In the genomic region with DNA sequence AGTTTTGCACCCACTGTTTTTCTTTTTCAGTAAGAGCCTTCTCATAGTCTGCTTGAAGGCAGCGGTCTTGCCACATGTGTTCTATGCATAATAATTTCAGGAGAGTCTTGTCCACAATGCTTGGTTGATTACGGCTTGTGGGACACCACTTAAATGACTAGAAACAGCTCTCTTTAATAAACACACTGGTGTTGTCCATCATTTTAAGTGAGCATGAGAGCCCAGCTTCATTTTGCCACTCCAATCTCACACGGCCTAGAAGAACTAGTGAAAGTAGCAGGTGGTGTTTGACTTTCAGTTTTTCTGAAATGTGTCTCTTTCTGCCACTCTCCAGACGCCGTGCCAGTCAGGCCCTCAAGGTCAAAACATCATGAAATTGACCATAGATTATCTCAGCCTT, we compare ENCODE assay signal across 9 cellular contexts.
DNase-seq lines count a peak whose midpoint lies in the region; ATAC-seq and TF ChIP-seq lines count a peak whose summit lies in the region.
"Had no signal": no experiment of that assay in that cellular context is flagged by ENCODE, and none has a peak within 500 bp of the region (broad histone marks: within the 10 kb centered on the region; RNA-seq: fewer than 3 reads in every experiment).

No MANE protein-coding gene starts in this region.

- peak; percentile 88 for ATAC-seq in GM19397 (IDR thresholded peaks at IDR 0.05; ENCODE audit: unreplicated experiment)
- ATAC-seq in HG02981 (IDR thresholded peaks at IDR 0.05; ENCODE audit: unreplicated experiment) = peak; percentile 62

- 0 out of 2 replicates have a peak overlapping the region, but pooled peaks have one; percentile 13 for H2AFZ ChIP-seq in OCI-LY3 (ENCODE audit: low read depth, low read length)

- H3K36me3 ChIP-seq in OCI-LY3 (replicated peaks; ENCODE audit: low read depth, low read length) = no peaks in the 10 kb centered on the region
- H3K36me3 ChIP-seq: cardiac muscle cell had no signal

- H3K27ac Mint-ChIP-seq in mesothelial cell of epicardium = no peak overlapping the region

- H3K36me3 Mint-ChIP-seq in mesothelial cell of epicardium = peaks cover 4% of the 10 kb centered on the region

- H3K27ac ChIP-seq in OCI-LY3 (ENCODE audit: low read length) = peak overlapping the region; percentile 94
- H3K27ac ChIP-seq: cardiac muscle cell had no signal

- no peaks in the 10 kb centered on the region for H3K27me3 ChIP-seq in OCI-LY3 (ENCODE audit: low read depth, low read length)
- H3K27me3 ChIP-seq: cardiac muscle cell had no signal

- DNase-seq in DMS79 treated with DMSO at 0.1 percent for 48 hours (lab: John Stamatoyannopoulos, UW) (peak; percentile 91), erythroblast (lab: John Stamatoyannopoulos, UW) (no peak), mesothelial cell of epicardium (ENCODE audit: low spot score in 2 of 2, unreplicated experiment in 2 of 2) (no peak), globus pallidus (ENCODE audit: low spot score) (no peak), DMS114 treated with DMSO at 0.1 percent for 48 hours (lab: John Stamatoyannopoulos, UW; ENCODE audit: unreplicated experiment) (no peak)

- H3K4me1 Mint-ChIP-seq in mesothelial cell of epicardium = no peaks in the 10 kb centered on the region

- H3K79me2 ChIP-seq in OCI-LY3 (ENCODE audit: low read length) = no peaks in the 10 kb centered on the region

- no peak overlapping the region for H3K4me3 Mint-ChIP-seq in mesothelial cell of epicardium

- peak overlapping the region; percentile 76 for H3K4me2 ChIP-seq in OCI-LY3 (ENCODE audit: low read length)

- H3K9me3 Mint-ChIP-seq in mesothelial cell of epicardium = peaks cover 5% of the 10 kb centered on the region

- no peaks in the 10 kb centered on the region for H3K9me3 ChIP-seq in OCI-LY3 (ENCODE audit: insufficient read depth, low read length)

- peak overlapping the region; percentile 76 for H3K9ac ChIP-seq in OCI-LY3 (ENCODE audit: low read length)

- peaks cover 66% of the 10 kb centered on the region for H3K4me1 ChIP-seq in OCI-LY3 (ENCODE audit: low read length)

- peak overlapping the region; percentile 35 for H3K4me3 ChIP-seq in OCI-LY3 (ENCODE audit: low read length)
- H3K4me3 ChIP-seq: cardiac muscle cell had no signal

- TF ChIP-seq CTCF in OCI-LY3 (IDR thresholded peaks at IDR 0.05; ENCODE audit: low read depth, low read length) = no peak
- no peak for TF ChIP-seq CTCF in mesothelial cell of epicardium (IDR thresholded peaks at IDR 0.05; ENCODE audit: unreplicated experiment)

- TF ChIP-seq POLR2A in erythroblast (IDR thresholded peaks at IDR 0.05; ENCODE audit: low read length) = no peak

- no peaks in the 10 kb centered on the region for H3K27me3 Mint-ChIP-seq in mesothelial cell of epicardium (ENCODE audit: low read depth)

- H4K20me1 ChIP-seq in OCI-LY3 (ENCODE audit: insufficient read depth, low read length) = no peaks in the 10 kb centered on the region
